ENCODE assay signal across 33 cellular contexts in genomic region chr15:92565351-92566125, GRCh38.
"Had no signal": no experiment of that assay in that cellular context is flagged by ENCODE, and none has a peak within 500 bp of the region (broad histone marks: within the 10 kb centered on the region; RNA-seq: fewer than 3 reads in every experiment).

No MANE protein-coding gene starts in this region.

- FAIRE-seq: endometrium had no signal

- H3K36me3 ChIP-seq: adrenal gland, cardiac muscle cell, colonic mucosa, gastrocnemius medialis, heart left ventricle had no signal

- H3K9me3 ChIP-seq: adrenal gland, body of pancreas, colonic mucosa, gastrocnemius medialis, heart left ventricle had no signal

- H3K4me3 ChIP-seq: adrenal gland, body of pancreas, cardiac muscle cell, colonic mucosa, gastrocnemius medialis, heart left ventricle had no signal

- ATAC-seq: activated naive CD8-positive, alpha-beta T cell treated with anti-CD3 and anti-CD28 coated beads, Interleukin-2, amount 50 U/mL, for 24 hours; body of pancreas; esophagus mucosa; foreskin keratinocyte; gastrocnemius medialis; heart left ventricle; T-cell; WTC11 had no signal

- H3K4me1 ChIP-seq: adrenal gland, body of pancreas, colonic mucosa, foreskin keratinocyte, gastrocnemius medialis had no signal

- H3K4me3 Mint-ChIP-seq: activated CD4-positive, alpha-beta memory T cell treated with anti-CD3 and anti-CD28 coated beads, Interleukin-2, amount 10 ng/mL, durations not matched to agents 7 days and 5 days; activated CD4-positive, alpha-beta T cell treated with anti-CD3 and anti-CD28 coated beads, Interleukin-2, amount 10 ng/mL, durations not matched to agents 7 days and 5 days; activated naive CD4-positive, alpha-beta T cell treated with anti-CD3 and anti-CD28 coated beads for 36 hours; activated naive CD4-positive, alpha-beta T cell treated with anti-CD3 and anti-CD28 coated beads, Interleukin-2, amount 50 U/mL, for 24 hours; activated naive CD8-positive, alpha-beta T cell treated with anti-CD3 and anti-CD28 coated beads for 36 hours; activated naive CD8-positive, alpha-beta T cell treated with anti-CD3 and anti-CD28 coated beads, Interleukin-2, amount 50 U/mL, for 24 hours; activated T-helper 1 cell treated with anti-CD3 and anti-CD28 coated beads, Interleukin-12 subunit alpha, Interleukin-12 subunit beta, Interleukin-2, Interleukin-4 antibody, amounts not matched to agents 30 ng/mL and 10 ng/mL and 1 ng/mL, durations not matched to agents 14 hours and 24 hours and 36 hours; T-cell; T-helper 1 cell treated with Interleukin-12 subunit alpha and Interleukin-12 subunit beta and Interleukin-4 antibody, amounts not matched to agents 30 μg/mL and 1 μg/mL, for 36 hours; WTC11 had no signal

- DNase-seq: activated CD4-positive, alpha-beta memory T cell treated with anti-CD3 and anti-CD28 coated beads, Interleukin-2, amount 10 ng/mL, durations not matched to agents 7 days and 5 days; activated CD4-positive, alpha-beta T cell treated with anti-CD3 and anti-CD28 coated beads for 1 hour; activated CD4-positive, alpha-beta T cell treated with anti-CD3 and anti-CD28 coated beads for 4 hours; activated CD4-positive, alpha-beta T cell treated with anti-CD3 and anti-CD28 coated beads, Interleukin-2, amount 10 ng/mL, durations not matched to agents 7 days and 5 days; activated CD4-positive, alpha-beta T cell treated with anti-CD3 and anti-CD28 coated beads, Interleukin-2, amount 50 U/mL, for 4 hours; activated effector memory CD4-positive, alpha-beta T cell treated with anti-CD3 and anti-CD28 coated beads, Interleukin-2, amount 50 U/mL, for 16 hours; activated naive CD4-positive, alpha-beta T cell treated with anti-CD3 and anti-CD28 coated beads for 36 hours; activated naive CD8-positive, alpha-beta T cell treated with anti-CD3 and anti-CD28 coated beads for 36 hours; activated naive CD8-positive, alpha-beta T cell treated with anti-CD3 and anti-CD28 coated beads, Interleukin-2, amount 50 U/mL, for 24 hours; activated T-cell treated with anti-CD3 and anti-CD28 coated beads, Interleukin-2, amount 50 U/mL, for 1 hour; activated T-cell treated with anti-CD3 and anti-CD28 coated beads, Interleukin-2, amount 50 U/mL, for 48 hours; adrenal gland; amygdala; aorta; body of pancreas; central memory CD4-positive, alpha-beta T cell; cerebellar nuclear complex; colonic mucosa; effector CD8-positive, alpha-beta T cell; foreskin keratinocyte; gastrocnemius medialis; glutamatergic neuron; heart left ventricle; T-cell; T-helper 9 cell had no signal

- H3K27ac ChIP-seq: adrenal gland, body of pancreas, cardiac muscle cell, colonic mucosa, foreskin keratinocyte, gastrocnemius medialis, heart left ventricle had no signal

- H3K27me3 ChIP-seq: adrenal gland, body of pancreas, cardiac muscle cell, colonic mucosa, foreskin keratinocyte, gastrocnemius medialis, heart left ventricle had no signal

- H3K27ac Mint-ChIP-seq: activated CD4-positive, alpha-beta memory T cell treated with anti-CD3 and anti-CD28 coated beads, Interleukin-2, amount 10 ng/mL, durations not matched to agents 7 days and 5 days; activated CD4-positive, alpha-beta T cell treated with anti-CD3 and anti-CD28 coated beads, Interleukin-2, amount 10 ng/mL, durations not matched to agents 7 days and 5 days; activated naive CD4-positive, alpha-beta T cell treated with anti-CD3 and anti-CD28 coated beads for 36 hours; activated naive CD4-positive, alpha-beta T cell treated with anti-CD3 and anti-CD28 coated beads, Interleukin-2, amount 50 U/mL, for 24 hours; activated naive CD8-positive, alpha-beta T cell treated with anti-CD3 and anti-CD28 coated beads for 36 hours; activated naive CD8-positive, alpha-beta T cell treated with anti-CD3 and anti-CD28 coated beads, Interleukin-2, amount 50 U/mL, for 24 hours; activated T-helper 1 cell treated with anti-CD3 and anti-CD28 coated beads, Interleukin-12 subunit alpha, Interleukin-12 subunit beta, Interleukin-2, Interleukin-4 antibody, amounts not matched to agents 30 ng/mL and 10 ng/mL and 1 ng/mL, durations not matched to agents 14 hours and 24 hours and 36 hours; activated T-helper 2 cell treated with anti-CD3 and anti-CD28 coated beads, Interferon-gamma antibody, Interleukin-2, Interleukin-4, amounts not matched to agents 10 μg/mL and 5 μg/mL and 100 μg/mL, durations not matched to agents 14 hours and 24 hours and 36 hours; T-cell; T-helper 1 cell treated with Interleukin-12 subunit alpha and Interleukin-12 subunit beta and Interleukin-4 antibody, amounts not matched to agents 30 μg/mL and 1 μg/mL, for 36 hours; WTC11 had no signal

- H3K9me3 Mint-ChIP-seq: activated CD4-positive, alpha-beta memory T cell treated with anti-CD3 and anti-CD28 coated beads, Interleukin-2, amount 10 ng/mL, durations not matched to agents 7 days and 5 days; activated CD4-positive, alpha-beta T cell treated with anti-CD3 and anti-CD28 coated beads, Interleukin-2, amount 10 ng/mL, durations not matched to agents 7 days and 5 days; activated naive CD4-positive, alpha-beta T cell treated with anti-CD3 and anti-CD28 coated beads for 36 hours; activated naive CD4-positive, alpha-beta T cell treated with anti-CD3 and anti-CD28 coated beads, Interleukin-2, amount 50 U/mL, for 24 hours; activated naive CD8-positive, alpha-beta T cell treated with anti-CD3 and anti-CD28 coated beads for 36 hours; activated naive CD8-positive, alpha-beta T cell treated with anti-CD3 and anti-CD28 coated beads, Interleukin-2, amount 50 U/mL, for 24 hours; activated T-helper 1 cell treated with anti-CD3 and anti-CD28 coated beads, Interleukin-12 subunit alpha, Interleukin-12 subunit beta, Interleukin-2, Interleukin-4 antibody, amounts not matched to agents 30 ng/mL and 10 ng/mL and 1 ng/mL, durations not matched to agents 14 hours and 24 hours and 36 hours; activated T-helper 2 cell treated with anti-CD3 and anti-CD28 coated beads, Interferon-gamma antibody, Interleukin-2, Interleukin-4, amounts not matched to agents 10 μg/mL and 5 μg/mL and 100 μg/mL, durations not matched to agents 14 hours and 24 hours and 36 hours; T-helper 1 cell treated with Interleukin-12 subunit alpha and Interleukin-12 subunit beta and Interleukin-4 antibody, amounts not matched to agents 30 μg/mL and 1 μg/mL, for 36 hours had no signal

- H3K36me3 Mint-ChIP-seq: activated naive CD4-positive, alpha-beta T cell treated with anti-CD3 and anti-CD28 coated beads, Interleukin-2, amount 50 U/mL, for 24 hours; activated naive CD8-positive, alpha-beta T cell treated with anti-CD3 and anti-CD28 coated beads for 36 hours; T-cell; WTC11 had no signal

- H3K4me1 Mint-ChIP-seq: activated CD4-positive, alpha-beta memory T cell treated with anti-CD3 and anti-CD28 coated beads, Interleukin-2, amount 10 ng/mL, durations not matched to agents 7 days and 5 days; activated naive CD4-positive, alpha-beta T cell treated with anti-CD3 and anti-CD28 coated beads, Interleukin-2, amount 50 U/mL, for 24 hours; activated naive CD8-positive, alpha-beta T cell treated with anti-CD3 and anti-CD28 coated beads for 36 hours; activated naive CD8-positive, alpha-beta T cell treated with anti-CD3 and anti-CD28 coated beads, Interleukin-2, amount 50 U/mL, for 24 hours; T-cell; WTC11 had no signal
